In the genomic region with DNA sequence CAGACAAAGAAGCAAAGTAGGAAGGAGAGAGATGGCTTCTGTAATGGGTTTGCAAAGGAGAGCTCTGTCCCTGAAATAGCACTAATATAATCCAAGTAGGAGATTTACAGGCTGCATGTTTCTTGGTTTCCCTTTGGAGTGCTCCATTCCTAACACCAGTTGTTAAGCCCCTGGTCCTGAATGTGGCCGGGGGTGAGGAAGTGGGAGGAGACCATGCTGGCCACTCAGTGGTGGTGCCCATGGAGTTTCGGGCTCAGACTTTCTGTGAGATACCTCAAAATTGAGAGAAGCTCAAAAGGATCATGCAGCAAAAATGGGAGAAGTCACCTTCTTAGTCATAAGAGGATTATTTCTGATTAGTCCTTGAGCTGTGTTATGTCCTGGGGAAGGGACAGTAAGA, we compare ENCODE assay signal across 17 cellular contexts.
A peak's percentile ranks its signal among the peaks of the same experiment; 100 is the strongest.
DNase-seq lines count a peak whose midpoint lies in the region; ATAC-seq and TF ChIP-seq lines count a peak whose summit lies in the region.
"Had no signal": no experiment of that assay in that cellular context is flagged by ENCODE, and none has a peak within 500 bp of the region (broad histone marks: within the 10 kb centered on the region; RNA-seq: fewer than 3 reads in every experiment).

No MANE protein-coding gene starts in this region.

- H3K4me3 Mint-ChIP-seq in effector memory CD8-positive, alpha-beta T cell: peak overlapping the region; percentile 79 to 80
- no peak overlapping the region for H3K4me3 Mint-ChIP-seq in mesothelial cell of epicardium

- TF ChIP-seq CTCF in left ventricle myocardium inferior (IDR thresholded peaks at IDR 0.05; ENCODE audit: borderline replicate concordance) (no peak), WERI-Rb-1 (IDR thresholded peaks at IDR 0.05; ENCODE audit: low read depth, low read length) (no peak), suprapubic skin (IDR thresholded peaks at IDR 0.05) (no peak), mesothelial cell of epicardium (IDR thresholded peaks at IDR 0.05; ENCODE audit: unreplicated experiment) (no peak)

- TF ChIP-seq EP300 in suprapubic skin (IDR thresholded peaks at IDR 0.05): no peak

- H3K36me3 ChIP-seq in left ventricle myocardium inferior: no peaks in the 10 kb centered on the region
- no peaks in the 10 kb centered on the region for H3K36me3 ChIP-seq in WERI-Rb-1
- H3K36me3 ChIP-seq in thymus (ENCODE audit: control insufficient read depth, insufficient read depth): peaks cover 20% of the 10 kb centered on the region
- H3K36me3 ChIP-seq in suprapubic skin: no peaks in the 10 kb centered on the region
- H3K36me3 ChIP-seq: ascending aorta, sigmoid colon had no signal

- H3K4me3 ChIP-seq in left ventricle myocardium inferior (no peak overlapping the region), WERI-Rb-1 (ENCODE audit: low read depth, low read length) (no peak overlapping the region), thymus (ENCODE audit: low read length) (peak overlapping the region; percentile 44), suprapubic skin (no peak overlapping the region)
- H3K4me3 ChIP-seq: ascending aorta, sigmoid colon had no signal

- WGBS in thymus: 89% methylated on average over 2 of the region's 2 CpGs
- WGBS in suprapubic skin: 89% methylated on average over 2 of the region's 2 CpGs

- H3K27ac ChIP-seq in left ventricle myocardium inferior (replicated peaks): peak overlapping the region; percentile 52
- H3K27ac ChIP-seq in WERI-Rb-1: no peak overlapping the region
- peak overlapping the region; percentile 87 for H3K27ac ChIP-seq in thymus (ENCODE audit: low read depth)
- no peak overlapping the region for H3K27ac ChIP-seq in suprapubic skin
- H3K27ac ChIP-seq: ascending aorta, sigmoid colon had no signal

- H3K9me3 ChIP-seq in left ventricle myocardium inferior (replicated peaks) (no peaks in the 10 kb centered on the region), WERI-Rb-1 (ENCODE audit: severe bottlenecking) (no peaks in the 10 kb centered on the region), thymus (ENCODE audit: control insufficient read depth) (no peaks in the 10 kb centered on the region), suprapubic skin (no peaks in the 10 kb centered on the region)
- H3K9me3 ChIP-seq: ascending aorta, sigmoid colon had no signal

- H3K27ac Mint-ChIP-seq in effector memory CD8-positive, alpha-beta T cell: peak overlapping the region; percentile 86 to 88
- no peak overlapping the region for H3K27ac Mint-ChIP-seq in mesothelial cell of epicardium

- TF ChIP-seq POLR2A in suprapubic skin (IDR thresholded peaks at IDR 0.05): no peak

- peaks cover 54% of the 10 kb centered on the region for H3K36me3 Mint-ChIP-seq in effector memory CD8-positive, alpha-beta T cell (ENCODE audit: insufficient read depth)
- no peaks in the 10 kb centered on the region for H3K36me3 Mint-ChIP-seq in mesothelial cell of epicardium

- H3K4me1 ChIP-seq in left ventricle myocardium inferior (peaks cover 54% of the 10 kb centered on the region), thymus (ENCODE audit: control insufficient read depth, insufficient read depth, low read length) (peaks cover 20% of the 10 kb centered on the region), suprapubic skin (peaks cover 51% of the 10 kb centered on the region)

- H3K27me3 ChIP-seq in left ventricle myocardium inferior (ENCODE audit: low read depth) (no peaks in the 10 kb centered on the region), WERI-Rb-1 (ENCODE audit: insufficient read depth, low read depth, severe bottlenecking) (no peaks in the 10 kb centered on the region), thymus (ENCODE audit: control insufficient read depth, insufficient read depth) (no peaks in the 10 kb centered on the region), suprapubic skin (no peaks in the 10 kb centered on the region)
- H3K27me3 ChIP-seq: ascending aorta, sigmoid colon had no signal

- DNase-seq in left ventricle myocardium inferior (no peak), Right ventricle myocardium inferior (ENCODE audit: missing footprints) (no peak), WERI-Rb-1 (peak; percentile 24), SHP77 (lab: John Stamatoyannopoulos, UW) (no peak), suprapubic skin (ENCODE audit: low spot score in 2 of 2) (no peak), mesothelial cell of epicardium (ENCODE audit: low spot score in 2 of 2, unreplicated experiment in 2 of 2) (no peak)
- DNase-seq in effector memory CD8-positive, alpha-beta T cell: no peak
- DNase-seq: activated CD4-positive, CD25-positive, alpha-beta regulatory T cell; GF-D8; kidney glomerular epithelial cell; NCI-H1417 treated with DMSO at 0.1 percent for 48 hours; occipital lobe; sigmoid colon; stimulated activated CD4-positive, alpha-beta T cell treated with anti-CD3 and anti-CD28 coated beads, Interleukin-2, amount 100 ng/mL, for 24 hours; SW 1271 had no signal

- ATAC-seq in Right ventricle myocardium inferior: no peak
- ATAC-seq in effector memory CD8-positive, alpha-beta T cell (replicated peaks): no peak

- H3K4me1 Mint-ChIP-seq in effector memory CD8-positive, alpha-beta T cell (ENCODE audit: low read depth in 2 of 2): peaks cover 8% of the 10 kb centered on the region in 2 donors
- H3K4me1 Mint-ChIP-seq in mesothelial cell of epicardium: peaks cover 30% of the 10 kb centered on the region

- no peaks in the 10 kb centered on the region for H3K9me3 Mint-ChIP-seq in effector memory CD8-positive, alpha-beta T cell
- H3K9me3 Mint-ChIP-seq in mesothelial cell of epicardium: no peaks in the 10 kb centered on the region

- intact Hi-C loops in left ventricle myocardium inferior (cut with micrococcal nuclease) (no loop called here), Right ventricle myocardium inferior (cut with DNase I) (no loop called here)

- H3K27me3 Mint-ChIP-seq in effector memory CD8-positive, alpha-beta T cell: no peaks in the 10 kb centered on the region
- H3K27me3 Mint-ChIP-seq in mesothelial cell of epicardium (ENCODE audit: low read depth): peaks cover 26% of the 10 kb centered on the region

Comparison
In these comparisons a context has a peak if more than half of its experiments do, and no peak if none do; other contexts are left out.
1. H3K27ac ChIP-seq: peak in left ventricle myocardium inferior (single experiment) and thymus (single experiment); none in WERI-Rb-1 (single experiment) and suprapubic skin (single experiment).